Comparison of ENCODE assay signal across 14 cellular contexts in genomic region chr7:39042706-39043105, GRCh38.
DNase-seq lines count a peak whose midpoint lies in the region; ATAC-seq lines count a peak whose summit lies in the region.
"Had no signal": no experiment of that assay in that cellular context is flagged by ENCODE, and none has a peak within 500 bp of the region (broad histone marks: within the 10 kb centered on the region; RNA-seq: fewer than 3 reads in every experiment).

No MANE protein-coding gene starts in this region.

- peak; percentile 24 for ATAC-seq in stimulated activated effector memory CD8-positive, alpha-beta T cell treated with anti-CD3 and anti-CD28 coated beads, Interleukin-12 subunit alpha, Interleukin-12 subunit beta, amount 100 ng/mL, for 72 hours
- no peak for ATAC-seq in GM19395 (IDR thresholded peaks at IDR 0.05; ENCODE audit: unreplicated experiment)

- H3K27ac Mint-ChIP-seq in stimulated activated effector memory CD8-positive, alpha-beta T cell treated with anti-CD3 and anti-CD28 coated beads, Interleukin-12 subunit alpha, Interleukin-12 subunit beta, amount 100 ng/mL, for 72 hours: no peak overlapping the region

- H3K36me3 Mint-ChIP-seq in stimulated activated effector memory CD8-positive, alpha-beta T cell treated with anti-CD3 and anti-CD28 coated beads, Interleukin-12 subunit alpha, Interleukin-12 subunit beta, amount 100 ng/mL, for 72 hours: no peaks in the 10 kb centered on the region

- in situ Hi-C loops in G401 (cut with HindIII; ENCODE audit: low sequenced_read_pairs): no loop called here

- H3K4me3 Mint-ChIP-seq in stimulated activated effector memory CD8-positive, alpha-beta T cell treated with anti-CD3 and anti-CD28 coated beads, Interleukin-12 subunit alpha, Interleukin-12 subunit beta, amount 100 ng/mL, for 72 hours: no peak overlapping the region

- no peaks in the 10 kb centered on the region for H3K4me1 Mint-ChIP-seq in stimulated activated effector memory CD8-positive, alpha-beta T cell treated with anti-CD3 and anti-CD28 coated beads, Interleukin-12 subunit alpha, Interleukin-12 subunit beta, amount 100 ng/mL, for 72 hours

- DNase-seq in NCI-H524 (lab: John Stamatoyannopoulos, UW) (peak; percentile 2 to 74), NCI-H524 treated with DMSO at 0.1 percent for 48 hours (lab: John Stamatoyannopoulos, UW) (no peak), NCI-H146 treated with DMSO at 0.1 percent for 48 hours (lab: John Stamatoyannopoulos, UW; ENCODE audit: unreplicated experiment) (peak; percentile 81), NCI-H345 treated with DMSO at 0.1 percent for 48 hours (lab: John Stamatoyannopoulos, UW; ENCODE audit: unreplicated experiment) (peak; percentile 14), G401 (ENCODE audit: low spot score) (no peak), SW480 (ENCODE audit: low spot score) (no peak)
- no peak for DNase-seq in stimulated activated effector memory CD8-positive, alpha-beta T cell treated with anti-CD3 and anti-CD28 coated beads, Interleukin-12 subunit alpha, Interleukin-12 subunit beta, amount 100 ng/mL, for 72 hours (ENCODE audit: low spot score in 2 of 2)
- DNase-seq: Calu3, IMR-90, Kasumi-1, NCI-H1436, NCI-H82, SIG-M5 had no signal

- H3K9me3 Mint-ChIP-seq in stimulated activated effector memory CD8-positive, alpha-beta T cell treated with anti-CD3 and anti-CD28 coated beads, Interleukin-12 subunit alpha, Interleukin-12 subunit beta, amount 100 ng/mL, for 72 hours: no peaks in the 10 kb centered on the region

Comparison
In these comparisons a context has a peak if more than half of its experiments do, and no peak if none do; other contexts are left out.
1. DNase-seq: peak in NCI-H524 (2 of 2), NCI-H146 treated with DMSO at 0.1 percent for 48 hours (single experiment) and NCI-H345 treated with DMSO at 0.1 percent for 48 hours (single experiment); none in NCI-H524 treated with DMSO at 0.1 percent for 48 hours (single experiment), stimulated activated effector memory CD8-positive, alpha-beta T cell treated with anti-CD3 and anti-CD28 coated beads, Interleukin-12 subunit alpha, Interleukin-12 subunit beta, amount 100 ng/mL, for 72 hours (0 of 2), G401 (single experiment) and SW480 (single experiment).